ENCODE assay signal across 1 cellular context in genomic region chr10:77377034-77377433, GRCh38.
TF ChIP-seq lines count a peak whose summit lies in the region.

No MANE protein-coding gene starts in this region.

TF ChIP-seq in IMR-90, 13 proteins besides CTCF, POLR2A, EP300 and RAD21 (continued from another document):
- no peak for TF ChIP-seq CEBPB (IDR thresholded peaks at IDR 0.05; ENCODE audit: low read depth, low read length)
- no peak for TF ChIP-seq NFE2L2 (IDR thresholded peaks at IDR 0.05; ENCODE audit: low read depth, low read length)
